In the genomic region with DNA sequence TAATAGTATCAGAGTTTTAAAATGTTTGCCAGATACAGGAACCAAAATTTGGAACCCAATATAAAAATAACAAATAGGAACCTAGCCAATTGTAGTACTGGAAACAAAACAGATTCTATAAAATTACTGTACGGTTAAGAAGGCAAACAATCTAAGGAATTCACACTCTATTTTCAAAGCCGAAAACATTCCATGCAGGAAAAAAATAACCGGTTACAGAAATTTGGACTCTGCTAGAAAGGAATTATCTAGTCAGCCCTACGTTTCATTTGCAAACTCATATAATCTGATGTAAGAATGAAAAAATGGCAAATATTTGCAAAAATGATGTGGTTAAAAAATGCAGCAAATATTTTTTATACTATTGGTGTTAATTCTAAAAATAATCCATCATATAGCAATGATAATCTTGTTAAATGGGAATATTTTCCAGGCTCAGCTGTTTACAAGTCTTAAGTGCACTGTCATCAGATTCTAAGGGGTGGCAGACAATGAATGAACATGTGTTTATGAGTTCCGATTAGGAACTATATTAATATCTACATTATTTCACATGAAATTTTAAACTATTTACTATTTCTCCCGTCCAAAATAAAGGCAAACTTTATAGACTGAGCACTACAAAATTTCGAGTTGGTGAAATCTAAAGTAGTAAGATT, we compare ENCODE assay signal across 2 cellular contexts.
TF ChIP-seq lines count a peak whose summit lies in the region.

No MANE protein-coding gene starts in this region.

TF ChIP-seq in SK-N-SH treated with all-trans-retinoic acid at 6 μM for 48 hours, 23 proteins besides CTCF, POLR2A, EP300 and RAD21:
- TF ChIP-seq TCF4 (CRISPR knock-in tag; IDR thresholded peaks at IDR 0.05; ENCODE audit: borderline replicate concordance) (no peak), GLIS3 (CRISPR knock-in tag; IDR thresholded peaks at IDR 0.05) (no peak), ARNTL (CRISPR knock-in tag; IDR thresholded peaks at IDR 0.05; ENCODE audit: borderline replicate concordance, low read depth) (no peak), TOX (CRISPR knock-in tag; IDR thresholded peaks at IDR 0.05; ENCODE audit: borderline replicate concordance) (no peak)
- TF ChIP-seq, protein P1, sequence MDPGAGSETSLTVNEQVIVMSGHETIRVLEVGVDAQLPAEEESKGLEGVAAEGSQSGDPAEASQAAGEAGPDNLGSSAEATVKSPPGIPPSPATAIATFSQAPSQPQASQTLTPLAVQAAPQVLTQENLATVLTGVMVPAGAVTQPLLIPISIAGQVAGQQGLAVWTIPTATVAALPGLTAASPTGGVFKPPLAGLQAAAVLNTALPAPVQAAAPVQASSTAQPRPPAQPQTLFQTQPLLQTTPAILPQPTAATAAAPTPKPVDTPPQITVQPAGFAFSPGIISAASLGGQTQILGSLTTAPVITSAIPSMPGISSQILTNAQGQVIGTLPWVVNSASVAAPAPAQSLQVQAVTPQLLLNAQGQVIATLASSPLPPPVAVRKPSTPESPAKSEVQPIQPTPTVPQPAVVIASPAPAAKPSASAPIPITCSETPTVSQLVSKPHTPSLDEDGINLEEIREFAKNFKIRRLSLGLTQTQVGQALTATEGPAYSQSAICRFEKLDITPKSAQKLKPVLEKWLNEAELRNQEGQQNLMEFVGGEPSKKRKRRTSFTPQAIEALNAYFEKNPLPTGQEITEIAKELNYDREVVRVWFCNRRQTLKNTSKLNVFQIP (CRISPR knock-in tag; IDR thresholded peaks at IDR 0.05; ENCODE audit: borderline replicate concordance, low read depth): no peak

TF ChIP-seq in SK-N-SH, 30 proteins besides CTCF, POLR2A, EP300 and RAD21:
- no peak for TF ChIP-seq GABPA (IDR thresholded peaks at IDR 0.05; ENCODE audit: low read depth)
- TF ChIP-seq MXI1 (IDR thresholded peaks at IDR 0.05; ENCODE audit: low read depth, low read length): no peak
- TF ChIP-seq, protein P2, sequence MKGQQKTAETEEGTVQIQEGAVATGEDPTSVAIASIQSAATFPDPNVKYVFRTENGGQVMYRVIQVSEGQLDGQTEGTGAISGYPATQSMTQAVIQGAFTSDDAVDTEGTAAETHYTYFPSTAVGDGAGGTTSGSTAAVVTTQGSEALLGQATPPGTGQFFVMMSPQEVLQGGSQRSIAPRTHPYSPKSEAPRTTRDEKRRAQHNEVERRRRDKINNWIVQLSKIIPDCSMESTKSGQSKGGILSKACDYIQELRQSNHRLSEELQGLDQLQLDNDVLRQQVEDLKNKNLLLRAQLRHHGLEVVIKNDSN (IDR thresholded peaks at IDR 0.05; ENCODE audit: borderline replicate concordance, low read depth): no peak
- TF ChIP-seq POLR2AphosphoS5 (IDR thresholded peaks at IDR 0.05; ENCODE audit: low read depth, low read length): no peak
- no peak for TF ChIP-seq FOXJ3 (CRISPR knock-in tag; IDR thresholded peaks at IDR 0.05)
- TF ChIP-seq, protein P3, sequence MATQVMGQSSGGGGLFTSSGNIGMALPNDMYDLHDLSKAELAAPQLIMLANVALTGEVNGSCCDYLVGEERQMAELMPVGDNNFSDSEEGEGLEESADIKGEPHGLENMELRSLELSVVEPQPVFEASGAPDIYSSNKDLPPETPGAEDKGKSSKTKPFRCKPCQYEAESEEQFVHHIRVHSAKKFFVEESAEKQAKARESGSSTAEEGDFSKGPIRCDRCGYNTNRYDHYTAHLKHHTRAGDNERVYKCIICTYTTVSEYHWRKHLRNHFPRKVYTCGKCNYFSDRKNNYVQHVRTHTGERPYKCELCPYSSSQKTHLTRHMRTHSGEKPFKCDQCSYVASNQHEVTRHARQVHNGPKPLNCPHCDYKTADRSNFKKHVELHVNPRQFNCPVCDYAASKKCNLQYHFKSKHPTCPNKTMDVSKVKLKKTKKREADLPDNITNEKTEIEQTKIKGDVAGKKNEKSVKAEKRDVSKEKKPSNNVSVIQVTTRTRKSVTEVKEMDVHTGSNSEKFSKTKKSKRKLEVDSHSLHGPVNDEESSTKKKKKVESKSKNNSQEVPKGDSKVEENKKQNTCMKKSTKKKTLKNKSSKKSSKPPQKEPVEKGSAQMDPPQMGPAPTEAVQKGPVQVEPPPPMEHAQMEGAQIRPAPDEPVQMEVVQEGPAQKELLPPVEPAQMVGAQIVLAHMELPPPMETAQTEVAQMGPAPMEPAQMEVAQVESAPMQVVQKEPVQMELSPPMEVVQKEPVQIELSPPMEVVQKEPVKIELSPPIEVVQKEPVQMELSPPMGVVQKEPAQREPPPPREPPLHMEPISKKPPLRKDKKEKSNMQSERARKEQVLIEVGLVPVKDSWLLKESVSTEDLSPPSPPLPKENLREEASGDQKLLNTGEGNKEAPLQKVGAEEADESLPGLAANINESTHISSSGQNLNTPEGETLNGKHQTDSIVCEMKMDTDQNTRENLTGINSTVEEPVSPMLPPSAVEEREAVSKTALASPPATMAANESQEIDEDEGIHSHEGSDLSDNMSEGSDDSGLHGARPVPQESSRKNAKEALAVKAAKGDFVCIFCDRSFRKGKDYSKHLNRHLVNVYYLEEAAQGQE (IDR thresholded peaks at IDR 0.05; ENCODE audit: low read depth, low read length): no peak
- TF ChIP-seq, protein P4, sequence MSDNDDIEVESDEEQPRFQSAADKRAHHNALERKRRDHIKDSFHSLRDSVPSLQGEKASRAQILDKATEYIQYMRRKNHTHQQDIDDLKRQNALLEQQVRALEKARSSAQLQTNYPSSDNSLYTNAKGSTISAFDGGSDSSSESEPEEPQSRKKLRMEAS (IDR thresholded peaks at IDR 0.05; ENCODE audit: low read depth): no peak
- no peak for TF ChIP-seq RFX5 (IDR thresholded peaks at IDR 0.05; ENCODE audit: low read length)
TF ChIP-seq in SK-N-SH: peak in this region for 0.
